ENCODE assay signal across 17 cellular contexts in genomic region chr11:34791725-34792124, GRCh38.
DNase-seq lines count a peak whose midpoint lies in the region; ATAC-seq lines count a peak whose summit lies in the region.
"Had no signal": no experiment of that assay in that cellular context is flagged by ENCODE, and none has a peak within 500 bp of the region (broad histone marks: within the 10 kb centered on the region; RNA-seq: fewer than 3 reads in every experiment).

No MANE protein-coding gene starts in this region.

- peaks cover 8% of the 10 kb centered on the region for H3K9me3 Mint-ChIP-seq in activated CD4-positive, alpha-beta T cell treated with anti-CD3 and anti-CD28 coated beads, Interleukin-2, amount 10 ng/mL, durations not matched to agents 24 days and 14 days
- H3K9me3 Mint-ChIP-seq: natural killer cell had no signal

- H3K36me3 ChIP-seq in mucosa of stomach (ENCODE audit: control insufficient read depth, insufficient read depth, low read length): no peaks in the 10 kb centered on the region

- intact Hi-C loops in activated CD4-positive, alpha-beta T cell treated with anti-CD3 and anti-CD28 coated beads, Interleukin-2, amount 10 ng/mL, durations not matched to agents 24 days and 14 days (cut with micrococcal nuclease): no loop called here

- no peak overlapping the region for H3K4me3 Mint-ChIP-seq in activated CD4-positive, alpha-beta T cell treated with anti-CD3 and anti-CD28 coated beads, Interleukin-2, amount 10 ng/mL, durations not matched to agents 24 days and 14 days
- H3K4me3 Mint-ChIP-seq: activated naive CD4-positive, alpha-beta T cell treated with anti-CD3 and anti-CD28 coated beads, Interleukin-2, amount 10 ng/mL, durations not matched to agents 7 days and 5 days; CD14-positive monocyte; natural killer cell had no signal

- H3K4me1 ChIP-seq in mucosa of stomach (ENCODE audit: control insufficient read depth, insufficient read depth, low read length): peaks cover 21% of the 10 kb centered on the region

- H3K4me1 Mint-ChIP-seq in activated CD4-positive, alpha-beta T cell treated with anti-CD3 and anti-CD28 coated beads, Interleukin-2, amount 10 ng/mL, durations not matched to agents 24 days and 14 days: peaks cover 2% of the 10 kb centered on the region
- H3K4me1 Mint-ChIP-seq: natural killer cell had no signal

- peaks cover 2% of the 10 kb centered on the region for H3K27me3 Mint-ChIP-seq in activated CD4-positive, alpha-beta T cell treated with anti-CD3 and anti-CD28 coated beads, Interleukin-2, amount 10 ng/mL, durations not matched to agents 24 days and 14 days
- H3K27me3 Mint-ChIP-seq: progenitor cell of endocrine pancreas had no signal

- no peaks in the 10 kb centered on the region for H3K36me3 Mint-ChIP-seq in activated CD4-positive, alpha-beta T cell treated with anti-CD3 and anti-CD28 coated beads, Interleukin-2, amount 10 ng/mL, durations not matched to agents 24 days and 14 days (ENCODE audit: low read depth)
- H3K36me3 Mint-ChIP-seq: activated naive CD4-positive, alpha-beta T cell treated with anti-CD3 and anti-CD28 coated beads, Interleukin-2, amount 10 ng/mL, durations not matched to agents 7 days and 5 days; natural killer cell had no signal

- no peaks in the 10 kb centered on the region for H3K27me3 ChIP-seq in mucosa of stomach (ENCODE audit: control insufficient read depth, insufficient read depth, low read length)

- H3K4me3 ChIP-seq in mucosa of stomach (ENCODE audit: low read length): no peak overlapping the region
- H3K4me3 ChIP-seq: SK-N-MC had no signal

- DNase-seq in activated CD4-positive, alpha-beta T cell treated with anti-CD3 and anti-CD28 coated beads, Interleukin-2, amount 10 ng/mL, durations not matched to agents 24 days and 14 days: peak; percentile 53
- no peak for DNase-seq in activated CD4-positive, alpha-beta T cell treated with anti-CD3 and anti-CD28 coated beads for 1 hour
- peak; percentile 81 for DNase-seq in OCI-M1 (lab: John Stamatoyannopoulos, UW)
- no peak for DNase-seq in stimulated activated CD4-positive, alpha-beta T cell treated with anti-CD3 and anti-CD28 coated beads, Interleukin-2, amount 100 ng/mL, for 24 hours
- DNase-seq in stimulated activated naive CD4-positive, alpha-beta T cell treated with Interleukin-2 at 50 U/mL for 16 hours (lab: John Stamatoyannopoulos, UW): no peak
- DNase-seq: activated naive CD4-positive, alpha-beta T cell treated with anti-CD3 and anti-CD28 coated beads, Interleukin-2, amount 10 ng/mL, durations not matched to agents 7 days and 5 days; effector memory CD4-positive, alpha-beta T cell; foreskin fibroblast; natural killer cell; NCI-H1105 treated with DMSO at 0.1 percent for 48 hours; NCI-H345 had no signal

- H3K27ac Mint-ChIP-seq in activated CD4-positive, alpha-beta T cell treated with anti-CD3 and anti-CD28 coated beads, Interleukin-2, amount 10 ng/mL, durations not matched to agents 24 days and 14 days: no peak overlapping the region
- H3K27ac Mint-ChIP-seq: activated naive CD4-positive, alpha-beta T cell treated with anti-CD3 and anti-CD28 coated beads, Interleukin-2, amount 10 ng/mL, durations not matched to agents 7 days and 5 days; CD14-positive monocyte; natural killer cell had no signal

- ATAC-seq in HG02610 (IDR thresholded peaks at IDR 0.05; ENCODE audit: unreplicated experiment) (peak; percentile 80), GM21786 (IDR thresholded peaks at IDR 0.05; ENCODE audit: unreplicated experiment) (no peak)
- ATAC-seq: natural killer cell had no signal

- peak overlapping the region; percentile 31 for H3K9ac ChIP-seq in mucosa of stomach (ENCODE audit: low read length)

- H3K9me3 ChIP-seq in mucosa of stomach (ENCODE audit: control insufficient read depth, low read length): no peaks in the 10 kb centered on the region

Comparison
In these comparisons a context has a peak if more than half of its experiments do, and no peak if none do; other contexts are left out.
1. DNase-seq: peak in activated CD4-positive, alpha-beta T cell treated with anti-CD3 and anti-CD28 coated beads, Interleukin-2, amount 10 ng/mL, durations not matched to agents 24 days and 14 days (single experiment) and OCI-M1 (single experiment); none in activated CD4-positive, alpha-beta T cell treated with anti-CD3 and anti-CD28 coated beads for 1 hour (single experiment), stimulated activated CD4-positive, alpha-beta T cell treated with anti-CD3 and anti-CD28 coated beads, Interleukin-2, amount 100 ng/mL, for 24 hours (0 of 2) and stimulated activated naive CD4-positive, alpha-beta T cell treated with Interleukin-2 at 50 U/mL for 16 hours (single experiment).